8 cellular contexts compared by ENCODE assay signal in the genomic region with DNA sequence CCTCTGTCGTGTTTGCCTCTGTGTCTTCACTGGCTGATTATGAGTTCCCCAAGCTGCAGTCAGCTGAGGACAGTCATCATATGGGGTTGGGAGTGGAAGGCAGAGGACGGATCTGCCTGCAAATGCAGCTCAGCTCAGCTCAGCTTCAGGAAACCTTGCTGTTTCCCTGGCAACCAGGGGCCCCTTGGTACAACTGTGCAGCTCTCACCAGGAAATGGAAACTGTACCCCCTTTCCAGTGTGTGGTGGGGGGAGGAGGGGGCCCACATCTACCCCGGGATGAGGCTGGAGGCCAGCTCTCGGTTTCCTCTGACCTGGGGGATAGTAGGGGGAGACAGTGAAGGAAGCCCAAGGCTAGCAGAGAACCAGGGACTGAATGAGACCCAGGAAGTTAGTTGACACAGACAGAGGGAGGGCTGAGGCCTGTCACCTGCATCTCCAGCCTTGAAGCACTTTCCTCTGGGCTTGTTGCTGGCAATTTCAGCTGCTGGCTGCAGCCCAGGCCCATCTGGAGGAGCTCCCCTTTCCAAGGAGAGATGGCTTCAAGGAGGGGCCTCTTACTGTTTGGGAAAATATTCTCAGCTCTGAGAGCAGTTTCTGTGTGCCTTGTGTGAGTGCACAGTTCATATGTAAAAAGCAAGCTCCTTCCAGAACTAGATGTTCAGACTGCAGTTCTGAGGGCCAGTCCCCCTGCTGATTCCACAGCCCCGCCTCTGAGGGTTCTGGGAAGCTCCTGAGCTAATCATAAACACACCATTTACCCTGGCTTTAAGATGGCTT. TPM values are rescaled to one million over a fixed set of nuclear protein-coding genes. Genes with fewer than 3 reads are reported as not detected.
DNase-seq lines count a peak whose midpoint lies in the region; ATAC-seq and TF ChIP-seq lines count a peak whose summit lies in the region.

No MANE protein-coding gene starts in this region.

- H3K27me3 ChIP-seq in Karpas-422 (ENCODE audit: low read length) (no peaks in the 10 kb centered on the region), ovary (no peaks in the 10 kb centered on the region), aorta (ENCODE audit: control insufficient read depth in 1 of 2, insufficient read depth in 2 of 2, low read length in 1 of 2) (no peaks in the 10 kb centered on the region)

- ATAC-seq in GM21423 (IDR thresholded peaks at IDR 0.05; ENCODE audit: unreplicated experiment), result peak; percentile 46
- peak; percentile 29 for ATAC-seq in esophagus mucosa
- ATAC-seq in aorta (ENCODE audit: low FRiP score), result peak; percentile 51

- no peak overlapping the region for H2AFZ ChIP-seq in Karpas-422 (ENCODE audit: low read length)

- H3K9ac ChIP-seq in Karpas-422 (ENCODE audit: low read length), result peak overlapping the region; percentile 71

- TF ChIP-seq EP300 in ovary (IDR thresholded peaks at IDR 0.05), result no peak

- TF ChIP-seq POLR2A in ovary (IDR thresholded peaks at IDR 0.05), result peak; percentile 13

- DNase-seq in EL (peak; percentile 14), Karpas-422 (peak; percentile 84), ovary (peak; percentile 73 to 91 (median 79)), aorta (peak in 1 of 2 donors; percentile 67), H4 (ENCODE audit: low spot score) (no peak)
- DNase-seq in activated CD8-positive, alpha-beta memory T cell treated with anti-CD3 and anti-CD28 coated beads for 1 hour (ENCODE audit: extremely low read depth in 1 of 2, low read depth in 1 of 2), result peak; percentile 56 to 61

- H3K4me3 ChIP-seq in Karpas-422 (ENCODE audit: low read length) (peak overlapping the region; percentile 28), ovary (no peak overlapping the region), aorta (ENCODE audit: low read length in 2 of 2) (no peak overlapping the region)

- H3K79me2 ChIP-seq in Karpas-422 (ENCODE audit: low read length), result peaks cover 96% of the 10 kb centered on the region

- no peaks in the 10 kb centered on the region for H3K9me3 ChIP-seq in Karpas-422 (ENCODE audit: low read length)
- H3K9me3 ChIP-seq in ovary, result no peaks in the 10 kb centered on the region
- no peaks in the 10 kb centered on the region for H3K9me3 ChIP-seq in aorta (ENCODE audit: control insufficient read depth, low read length)

- peak overlapping the region; percentile 87 for H3K4me2 ChIP-seq in Karpas-422 (ENCODE audit: low read depth, low read length, poor library complexity, severe bottlenecking)

- H3K4me1 ChIP-seq in Karpas-422 (ENCODE audit: low read length) (peaks cover 99% of the 10 kb centered on the region), ovary (ENCODE audit: insufficient read depth) (peaks cover 32% of the 10 kb centered on the region), aorta (ENCODE audit: control insufficient read depth in 1 of 2, insufficient read depth in 2 of 2, low read length in 2 of 2) (peaks cover 3 to 4% of the 10 kb centered on the region in 2 donors)

- no peak for TF ChIP-seq CTCF in ovary (IDR thresholded peaks at IDR 0.05)

- peaks cover 24% of the 10 kb centered on the region; the same call in 1 of the 2 replicates for H3K36me3 ChIP-seq in Karpas-422 (ENCODE audit: insufficient read depth, low read length)
- H3K36me3 ChIP-seq in ovary, result no peaks in the 10 kb centered on the region
- no peaks in the 10 kb centered on the region for H3K36me3 ChIP-seq in aorta (ENCODE audit: control insufficient read depth in 1 of 2, insufficient read depth in 2 of 2, low read length in 1 of 2)

- whole genome bisulfite sequencing in ovary, 3 donors, result 11 to 18% (median 11%) methylated on average over 5 of the region's 5 CpGs
- WGBS in aorta, 2 donors, result 18 to 27% methylated on average over 5 of the region's 5 CpGs

- intact Hi-C loops in ovary (cut with DNase I), result no loop called here
- intact Hi-C loops in aorta (cut with DNase I), result no loop called here

- H3K9me2 ChIP-seq in Karpas-422 (replicated peaks; ENCODE audit: insufficient read depth, low read length), result no peaks in the 10 kb centered on the region

- H3K27ac ChIP-seq in Karpas-422 (ENCODE audit: low read length), result peak overlapping the region; percentile 95
- peak overlapping the region; percentile 18 to 82 for H3K27ac ChIP-seq in ovary
- H3K27ac ChIP-seq in aorta (ENCODE audit: low read depth in 1 of 2, low read length in 2 of 2), result no peak overlapping the region

- no peaks in the 10 kb centered on the region; the same call in 1 of the 2 replicates for H4K20me1 ChIP-seq in Karpas-422 (ENCODE audit: insufficient read depth, low read depth, low read length)

RNA-seq across cellular contexts. Expression of a gene that starts 6.9 kb away (rescaled TPM):
- 277 and 387 TPM in 2 replicates for total RNA-seq in Karpas-422 (2014; rRNA removed; shearing (Covaris generic); ENCODE audit: low replicate concordance)
- total RNA-seq in esophagus mucosa (10.8 TPM), ovary (100 to 1,000 TPM; 117 to 346 (median 225) TPM), aorta (100 to 1,000 TPM; 277 to 284 TPM)
- polyA plus RNA-seq in ovary (100 to 1,000 TPM; 183 to 541 TPM), aorta (100 to 1,000 TPM in 1 of 2 donors, 10 to 100 TPM in 1; 93.4 to 187 TPM)
- total RNA-seq in H4 (2014; rRNA removed; shearing (Covaris generic)), result 113 and 131 TPM in 2 replicates

Comparison
In these comparisons a context has a peak if more than half of its experiments do, and no peak if none do; other contexts are left out.
1. H3K27ac ChIP-seq: peak in Karpas-422 (single experiment) and ovary (2 of 2); none in aorta (0 of 2).
2. Peak in every context shown above with its lines, with median percentiles within 50 percentile points of each other: ATAC-seq.